8 cellular contexts compared by ENCODE assay signal in the genomic region with DNA sequence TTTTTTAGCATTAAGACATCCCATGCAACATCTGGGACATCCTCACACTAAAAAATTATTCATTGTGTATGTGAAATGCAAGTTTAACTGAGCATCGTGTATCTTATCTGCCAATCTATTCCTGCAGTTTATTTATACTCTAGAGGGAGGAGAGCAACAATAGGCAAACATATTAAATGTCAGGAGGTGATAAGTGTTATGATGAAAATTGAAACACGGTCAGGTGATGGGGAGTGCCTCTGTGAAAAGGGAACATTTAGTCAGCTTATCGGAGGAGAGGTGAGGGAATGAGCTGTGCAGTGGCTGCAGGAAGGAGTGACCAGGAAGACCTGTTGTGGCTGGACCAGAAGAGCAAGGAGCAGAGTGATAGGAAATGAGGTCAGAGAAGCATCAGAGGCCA. TPM values are rescaled to one million over a fixed set of nuclear protein-coding genes. Genes with fewer than 3 reads are reported as not detected.
DNase-seq lines count a peak whose midpoint lies in the region; ATAC-seq and TF ChIP-seq lines count a peak whose summit lies in the region.

No MANE protein-coding gene starts in this region.

- no peak overlapping the region for H4K8ac ChIP-seq in H9 (replicated peaks; ENCODE audit: insufficient read length, low read depth, low read length)

- no peak overlapping the region for H3K27ac Mint-ChIP-seq in H9

- H3K79me2 ChIP-seq in H9 (ENCODE audit: insufficient read depth, low read length) = peaks cover 15% of the 10 kb centered on the region
- peaks cover 10% of the 10 kb centered on the region for H3K79me2 ChIP-seq in parathyroid adenoma

- H2BK15ac ChIP-seq in H9 (ENCODE audit: low read depth, low read length) = no peak overlapping the region

- H3K23me2 ChIP-seq in H9 (ENCODE audit: insufficient read length, low read depth, low read length, poor library complexity, severe bottlenecking) = peaks cover 8% of the 10 kb centered on the region

- H3K4ac ChIP-seq in H9 (ENCODE audit: low read depth, low read length) = no peak overlapping the region

- no peak overlapping the region for H3K27ac ChIP-seq in H9 (ENCODE audit: insufficient read length, low read depth, low read length)
- peak overlapping the region; percentile 66 for H3K27ac ChIP-seq in parathyroid adenoma

- no peak overlapping the region for H3K9ac ChIP-seq in H9 (ENCODE audit: extremely low read depth, insufficient read length, low read length)
- H3K9ac ChIP-seq in NT2/D1 (ENCODE audit: insufficient read length, low read depth) = peak overlapping the region; percentile 6
- H3K9ac ChIP-seq in endocrine pancreas (ENCODE audit: control insufficient read depth, insufficient read depth, low read length) = no peak overlapping the region
- H3K9ac ChIP-seq in parathyroid adenoma = no peak overlapping the region

- peaks cover 6% of the 10 kb centered on the region; the same call in 1 of the 2 replicates for H3K27me3 Mint-ChIP-seq in H9 (ENCODE audit: low read depth)

- H4K20me1 ChIP-seq in H9 (ENCODE audit: control insufficient read depth, insufficient read depth, insufficient read length) = no peaks in the 10 kb centered on the region

- H3K36me3 ChIP-seq in NT2/D1 (ENCODE audit: insufficient read depth, insufficient read length, low read length) (peaks cover 34% of the 10 kb centered on the region), endocrine pancreas (ENCODE audit: control insufficient read depth, insufficient read depth, low read length) (no peaks in the 10 kb centered on the region), parathyroid adenoma (ENCODE audit: control insufficient read depth, insufficient read depth, low read length) (no peaks in the 10 kb centered on the region)

- H3K9me3 Mint-ChIP-seq in H9 = no peaks in the 10 kb centered on the region

- peaks cover 10% of the 10 kb centered on the region; the same call in 1 of the 2 replicates for H3K4me1 ChIP-seq in H9 (ENCODE audit: insufficient read depth, low read length)
- H3K4me1 ChIP-seq in NT2/D1 (ENCODE audit: insufficient read depth, insufficient read length) = peaks cover 8% of the 10 kb centered on the region
- H3K4me1 ChIP-seq in endocrine pancreas (ENCODE audit: control insufficient read depth, insufficient read depth, low read length) = peaks cover 17% of the 10 kb centered on the region
- peaks cover 6% of the 10 kb centered on the region for H3K4me1 ChIP-seq in parathyroid adenoma

- no peak overlapping the region for H3K23ac ChIP-seq in H9 (ENCODE audit: insufficient read length, low read depth, low read length)

- H4K91ac ChIP-seq in H9 (ENCODE audit: insufficient read length, low read depth, low read length) = no peak overlapping the region

- H3K56ac ChIP-seq in H9 (ENCODE audit: insufficient read length, low read depth, low read length) = no peak overlapping the region

- no peak for ATAC-seq in GM21528 (IDR thresholded peaks at IDR 0.05; ENCODE audit: low FRiP score, unreplicated experiment)
- no peak for ATAC-seq in HG03571 (IDR thresholded peaks at IDR 0.05; ENCODE audit: unreplicated experiment)
- ATAC-seq in GM18511 (IDR thresholded peaks at IDR 0.05; ENCODE audit: unreplicated experiment) = no peak

- H3K9me3 ChIP-seq in H9 (ENCODE audit: control insufficient read depth, low read depth, low read length) (no peaks in the 10 kb centered on the region), NT2/D1 (ENCODE audit: insufficient read depth, low read length) (no peaks in the 10 kb centered on the region), endocrine pancreas (ENCODE audit: control insufficient read depth, low read length) (no peaks in the 10 kb centered on the region), parathyroid adenoma (ENCODE audit: control insufficient read depth, low read length) (no peaks in the 10 kb centered on the region)

- H3K4me2 ChIP-seq in H9 (ENCODE audit: insufficient read depth, insufficient read length, low read length) = peak overlapping the region; percentile 36
- peak overlapping the region; percentile 52 for H3K4me2 ChIP-seq in parathyroid adenoma (ENCODE audit: low read length)

- H2AK5ac ChIP-seq in H9 (ENCODE audit: insufficient read length, low read length) = no peak overlapping the region

- H2AFZ ChIP-seq in H9 (ENCODE audit: low read length) (no peak overlapping the region), parathyroid adenoma (peak overlapping the region; percentile 82)

- H3K27me3 ChIP-seq in H9 (ENCODE audit: insufficient read depth, low read length) (no peaks in the 10 kb centered on the region), NT2/D1 (ENCODE audit: insufficient read depth, insufficient read length) (no peaks in the 10 kb centered on the region), endocrine pancreas (ENCODE audit: control insufficient read depth, insufficient read depth, low read length) (no peaks in the 10 kb centered on the region), parathyroid adenoma (ENCODE audit: control insufficient read depth, insufficient read depth, low read length) (no peaks in the 10 kb centered on the region)

- no peak overlapping the region for H4K5ac ChIP-seq in H9 (ENCODE audit: insufficient read length, low read depth, low read length)

- H3T11ph ChIP-seq in H9 (ENCODE audit: low read length) = no peak overlapping the region

- peaks cover 16% of the 10 kb centered on the region for H3K79me1 ChIP-seq in H9 (ENCODE audit: insufficient read depth, low read depth, low read length, poor library complexity, severe bottlenecking)

- H2BK5ac ChIP-seq in H9 (ENCODE audit: insufficient read length, low read length) = no peak overlapping the region

- H2BK20ac ChIP-seq in H9 (ENCODE audit: low read depth, low read length, poor library complexity, severe bottlenecking) = no peak overlapping the region

- no peak overlapping the region for H3K18ac ChIP-seq in H9 (ENCODE audit: insufficient read length, low read depth, low read length)

- peaks cover 3 to 29% (median 15%) of the 10 kb centered on the region in 3 experiments; a peak in 5 of 7 replicates for H3K36me3 Mint-ChIP-seq in H9 (ENCODE audit: insufficient read depth in 1 of 3, low read depth in 3 of 3)

- peak overlapping the region; percentile 92 to 96 for H3K4me3 Mint-ChIP-seq in H9

- no peak overlapping the region for H2BK12ac ChIP-seq in H9 (ENCODE audit: insufficient read length, low read depth, low read length)

- H3K4me3 ChIP-seq in NT2/D1 (ENCODE audit: insufficient read length, low read depth) (no peak overlapping the region), endocrine pancreas (ENCODE audit: control insufficient read depth, insufficient read depth, low read length) (peak overlapping the region; percentile 58), parathyroid adenoma (ENCODE audit: low read depth, low read length) (peak overlapping the region; percentile 80)

- WGBS in H9 (ENCODE audit: extremely low coverage, insufficient read length, low lambda C conversion rate) = no CpG with 5 or more reads among the region's 3 CpGs

- TF ChIP-seq CTCF in H9 (conservative IDR thresholded peaks at IDR 0.05) = no peak
- no peak for TF ChIP-seq CTCF in parathyroid adenoma (IDR thresholded peaks at IDR 0.05)

- DNase-seq in H9 (peak; percentile 29), NT2/D1 (ENCODE audit: low read depth, low spot score) (no peak), NCI-H2081 (lab: John Stamatoyannopoulos, UW) (no peak)

- no peak overlapping the region for H2BK120ac ChIP-seq in H9 (ENCODE audit: low read depth, low read length, poor library complexity, severe bottlenecking)

- H3K4me1 Mint-ChIP-seq in H9 = peaks cover 24 to 25% of the 10 kb centered on the region in 2 experiments

- no peak overlapping the region for H3K14ac ChIP-seq in H9 (ENCODE audit: insufficient read depth, low read length)

RNA-seq across cellular contexts. Expression of a gene that starts 0.8 kb away (rescaled TPM):
- total RNA-seq in H9 (2021) = 41.6 and 42.2 TPM in 2 replicates

RNA-seq across cellular contexts. Expression of a gene that starts 48.0 kb away (rescaled TPM):
- not detected in 2 replicates for total RNA-seq in H9 (2021)

RNA-seq across cellular contexts. Expression of a gene that starts 51.5 kb away (rescaled TPM):
- total RNA-seq in H9 (2021) = 57.3 and 59.6 TPM in 2 replicates
